Comparison of ENCODE assay signal across 8 cellular contexts in genomic region chr5:65925601-65926275, GRCh38. TPM values are rescaled to one million over a fixed set of nuclear protein-coding genes. Genes with fewer than 3 reads are reported as not detected.
DNase-seq lines count a peak whose midpoint lies in the region; ATAC-seq and TF ChIP-seq lines count a peak whose summit lies in the region.

No MANE protein-coding gene starts in this region.

- H3K14ac ChIP-seq in mesenchymal stem cell (ENCODE audit: low read length in 2 of 2), result peak overlapping the region in 1 of 2 experiments; percentile 98

- H3K79me1 ChIP-seq in mesenchymal stem cell (replicated peaks; ENCODE audit: low read length, poor library complexity, severe bottlenecking), result no peaks in the 10 kb centered on the region

- peak overlapping the region; percentile 44 for H2AK5ac ChIP-seq in mesenchymal stem cell (ENCODE audit: low read length, severe bottlenecking)

- CTCF ChIA-PET in CD8-positive, alpha-beta T cell (lab: Charles Lee), result interaction anchor here (0.6 to 1.5 kb wide), 8 partner anchors 8 to 234 kb away, joined by 3 to 5 read pairs (median 4); no protein-coding TSS in a partner anchor
- CTCF ChIA-PET in activated CD4-positive, alpha-beta memory T cell treated with anti-CD3 and anti-CD28 coated beads, Interleukin-2, amount 10 ng/mL, durations not matched to agents 7 days and 5 days (lab: Charles Lee), result interaction anchor here (1.0 to 1.3 kb wide), 4 partner anchors 60 to 182 kb away, joined by 3 to 6 read pairs (median 4); no protein-coding TSS in a partner anchor

- H2BK12ac ChIP-seq in mesenchymal stem cell (ENCODE audit: low read length in 2 of 2), result peak overlapping the region in 1 of 2 experiments; percentile 59

- no peaks in the 10 kb centered on the region for H3K9me3 Mint-ChIP-seq in CD8-positive, alpha-beta T cell
- H3K9me3 Mint-ChIP-seq in activated CD4-positive, alpha-beta memory T cell treated with anti-CD3 and anti-CD28 coated beads, Interleukin-2, amount 10 ng/mL, durations not matched to agents 7 days and 5 days, result no peaks in the 10 kb centered on the region

- H3K9me3 ChIP-seq in CD8-positive, alpha-beta T cell (ENCODE audit: low read length), result no peaks in the 10 kb centered on the region
- H3K9me3 ChIP-seq in mesenchymal stem cell (ENCODE audit: control insufficient read depth, low read length), result no peaks in the 10 kb centered on the region

- H3K23ac ChIP-seq in mesenchymal stem cell (ENCODE audit: low read length in 2 of 2), result peak overlapping the region; percentile 88 to 97

- peak overlapping the region; percentile 96 for H2BK15ac ChIP-seq in mesenchymal stem cell (ENCODE audit: low read depth, poor library complexity, severe bottlenecking)

- H3K27ac ChIP-seq in CD8-positive, alpha-beta T cell (ENCODE audit: low read depth, low read length), result peak overlapping the region; percentile 84
- H3K27ac ChIP-seq in mesenchymal stem cell (ENCODE audit: low read length, poor library complexity, severe bottlenecking), result peak overlapping the region; percentile 100

- peak overlapping the region; percentile 96 for H4K8ac ChIP-seq in mesenchymal stem cell (ENCODE audit: low read length)

- H3K4ac ChIP-seq in mesenchymal stem cell (ENCODE audit: low read depth in 1 of 2, low read length in 2 of 2), result peak overlapping the region; percentile 98 to 100

- no peaks in the 10 kb centered on the region for H3K27me3 ChIP-seq in CD8-positive, alpha-beta T cell (ENCODE audit: insufficient read depth, low read length)
- no peaks in the 10 kb centered on the region for H3K27me3 ChIP-seq in mesenchymal stem cell (ENCODE audit: control insufficient read depth in 1 of 2, insufficient read depth in 1 of 2, low read length in 2 of 2)

- POLR2A ChIA-PET in CD8-positive, alpha-beta T cell (lab: Charles Lee), result interaction anchor here (0.6 to 3.6 kb wide), 16 partner anchors 11 to 1158 kb away, joined by 3 to 29 read pairs (median 4); partner anchors contain the start of genes CENPK, NLN, PPWD1 and SGTB
- POLR2A ChIA-PET in activated CD4-positive, alpha-beta memory T cell treated with anti-CD3 and anti-CD28 coated beads, Interleukin-2, amount 10 ng/mL, durations not matched to agents 7 days and 5 days (lab: Charles Lee), result interaction anchor here (0.6 to 4.5 kb wide), 22 partner anchors 9 to 1281 kb away, joined by 3 to 39 read pairs (median 4); partner anchors contain the start of genes CENPK, NLN, PPWD1 and SGTB

- H3K36me3 ChIP-seq in CD8-positive, alpha-beta T cell (ENCODE audit: insufficient read depth, low read length), result no peaks in the 10 kb centered on the region
- peaks cover 0 to 5% of the 10 kb centered on the region in 2 experiments for H3K36me3 ChIP-seq in mesenchymal stem cell (ENCODE audit: control insufficient read depth in 1 of 2, insufficient read depth in 2 of 2, low read depth in 1 of 2, low read length in 2 of 2)

- peak overlapping the region; percentile 67 for H3K4me3 ChIP-seq in CD8-positive, alpha-beta T cell (ENCODE audit: low read depth, low read length)
- peak overlapping the region; percentile 94 to 97 for H3K4me3 ChIP-seq in mesenchymal stem cell (ENCODE audit: insufficient read depth in 1 of 2, low read depth in 1 of 2, low read length in 2 of 2)

- DNase-seq in CD8-positive, alpha-beta T cell, result peak in 6 of 7 experiments; percentile 57 to 82 (median 74)
- peak; percentile 98 for DNase-seq in NCI-H69 (lab: John Stamatoyannopoulos, UW)
- DNase-seq in activated CD4-positive, alpha-beta memory T cell treated with anti-CD3 and anti-CD28 coated beads, Interleukin-2, amount 10 ng/mL, durations not matched to agents 7 days and 5 days, result peak; percentile 79
- DNase-seq in effector CD8-positive, alpha-beta T cell (lab: John Stamatoyannopoulos, UW), result peak; percentile 69
- peak; percentile 93 for DNase-seq in mesenchymal stem cell
- DNase-seq in stimulated activated CD8-positive, alpha-beta memory T cell treated with anti-CD3 and anti-CD28 coated beads, Interleukin-12 subunit alpha, Interleukin-12 subunit beta, amount 100 ng/mL, for 24 hours (ENCODE audit: extremely low read depth), result peak; percentile 43

- peak overlapping the region; percentile 100 for H4K91ac ChIP-seq in mesenchymal stem cell (ENCODE audit: low read length)

- peak overlapping the region; percentile 29 for H2AFZ ChIP-seq in mesenchymal stem cell (ENCODE audit: low read depth, low read length)

- H3K18ac ChIP-seq in mesenchymal stem cell (ENCODE audit: low read depth in 1 of 2, low read length in 2 of 2), result peak overlapping the region; percentile 99 to 100

- intact Hi-C loops in CD8-positive, alpha-beta T cell (cut with DNase I, micrococcal nuclease), result loop anchor here (1.0 to 10.0 kb wide), 11 partner anchors 37 to 363 kb away; partner anchors contain the start of genes CENPK (in 2 of the 2), NLN (in 2 of the 2), PPWD1 (in 2 of the 2) and SGTB (in 2 of the 2)

- peaks cover 42% of the 10 kb centered on the region for H3K4me1 Mint-ChIP-seq in CD8-positive, alpha-beta T cell (ENCODE audit: low read depth)
- peaks cover 24% of the 10 kb centered on the region for H3K4me1 Mint-ChIP-seq in activated CD4-positive, alpha-beta memory T cell treated with anti-CD3 and anti-CD28 coated beads, Interleukin-2, amount 10 ng/mL, durations not matched to agents 7 days and 5 days

- peak overlapping the region; percentile 74 for H2BK120ac ChIP-seq in mesenchymal stem cell (ENCODE audit: low read depth, low read length)

- under 1% methylated on average over 46 of the region's 94 CpGs for WGBS in mesenchymal stem cell

- peaks cover 26% of the 10 kb centered on the region for H3K4me1 ChIP-seq in CD8-positive, alpha-beta T cell (ENCODE audit: insufficient read depth, low read length)
- peaks cover 6% of the 10 kb centered on the region for H3K4me1 ChIP-seq in mesenchymal stem cell (ENCODE audit: control insufficient read depth, insufficient read depth, low read depth, low read length)

- peak; percentile 67 for ATAC-seq in CD8-positive, alpha-beta T cell
- peak; percentile 64 for ATAC-seq in GM19351 (IDR thresholded peaks at IDR 0.05; ENCODE audit: unreplicated experiment)
- ATAC-seq in HG03469 (IDR thresholded peaks at IDR 0.05; ENCODE audit: unreplicated experiment), result peak; percentile 49

- peak overlapping the region; percentile 95 for H3K27ac Mint-ChIP-seq in CD8-positive, alpha-beta T cell
- H3K27ac Mint-ChIP-seq in activated CD4-positive, alpha-beta memory T cell treated with anti-CD3 and anti-CD28 coated beads, Interleukin-2, amount 10 ng/mL, durations not matched to agents 7 days and 5 days, result peak overlapping the region; percentile 93

- H3K9ac ChIP-seq in mesenchymal stem cell (ENCODE audit: low read length), result peak overlapping the region; percentile 100

- TF ChIP-seq CTCF in CD8-positive, alpha-beta T cell (IDR thresholded peaks at IDR 0.05), result no peak

- peak overlapping the region; percentile 72 for H3K4me2 ChIP-seq in mesenchymal stem cell (ENCODE audit: low read length, poor library complexity, severe bottlenecking)

- peak overlapping the region; percentile 98 for H2BK5ac ChIP-seq in mesenchymal stem cell (ENCODE audit: low read depth, low read length, poor library complexity, severe bottlenecking)

- H3K27me3 Mint-ChIP-seq in CD8-positive, alpha-beta T cell (ENCODE audit: low read depth), result no peaks in the 10 kb centered on the region
- H3K27me3 Mint-ChIP-seq in activated CD4-positive, alpha-beta memory T cell treated with anti-CD3 and anti-CD28 coated beads, Interleukin-2, amount 10 ng/mL, durations not matched to agents 7 days and 5 days, result peaks cover 11% of the 10 kb centered on the region

- peak overlapping the region; percentile 91 for H3K4me3 Mint-ChIP-seq in CD8-positive, alpha-beta T cell
- peak overlapping the region; percentile 86 for H3K4me3 Mint-ChIP-seq in activated CD4-positive, alpha-beta memory T cell treated with anti-CD3 and anti-CD28 coated beads, Interleukin-2, amount 10 ng/mL, durations not matched to agents 7 days and 5 days

- peaks cover 26% of the 10 kb centered on the region for H3K36me3 Mint-ChIP-seq in CD8-positive, alpha-beta T cell
- H3K36me3 Mint-ChIP-seq in activated CD4-positive, alpha-beta memory T cell treated with anti-CD3 and anti-CD28 coated beads, Interleukin-2, amount 10 ng/mL, durations not matched to agents 7 days and 5 days (ENCODE audit: low read depth), result peaks cover 14% of the 10 kb centered on the region

RNA-seq across cellular contexts. Expression of gene ERBIN, which starts 0.6 kb away (rescaled TPM):
- total RNA-seq in CD8-positive, alpha-beta T cell, result 10 to 100 TPM; 85.6 to 87.1 TPM
- 10 to 100 TPM; 55.9 to 56.3 TPM for total RNA-seq in activated CD4-positive, alpha-beta memory T cell treated with anti-CD3 and anti-CD28 coated beads, Interleukin-2, amount 10 ng/mL, durations not matched to agents 7 days and 5 days
- polyA plus RNA-seq in mesenchymal stem cell (2013, experiment 1 of 2), result 49.1 TPM
- 47.5 TPM for polyA plus RNA-seq in mesenchymal stem cell (2013, experiment 2 of 2)

Comparison
In these comparisons a context has a peak if more than half of its experiments do, and no peak if none do; other contexts are left out.
1. Peak in every context shown above with its lines: DNase-seq, ATAC-seq, H3K4me3 ChIP-seq and H3K27ac ChIP-seq.
2. DNase-seq: peak in every context shown above with its lines; median percentile 98 in NCI-H69; 93 in mesenchymal stem cell; 79 in activated CD4-positive, alpha-beta memory T cell treated with anti-CD3 and anti-CD28 coated beads, Interleukin-2, amount 10 ng/mL, durations not matched to agents 7 days and 5 days; 74 in CD8-positive, alpha-beta T cell; 69 in effector CD8-positive, alpha-beta T cell; 43 in stimulated activated CD8-positive, alpha-beta memory T cell treated with anti-CD3 and anti-CD28 coated beads, Interleukin-12 subunit alpha, Interleukin-12 subunit beta, amount 100 ng/mL, for 24 hours.